9 cellular contexts compared by ENCODE assay signal in the genomic region with DNA sequence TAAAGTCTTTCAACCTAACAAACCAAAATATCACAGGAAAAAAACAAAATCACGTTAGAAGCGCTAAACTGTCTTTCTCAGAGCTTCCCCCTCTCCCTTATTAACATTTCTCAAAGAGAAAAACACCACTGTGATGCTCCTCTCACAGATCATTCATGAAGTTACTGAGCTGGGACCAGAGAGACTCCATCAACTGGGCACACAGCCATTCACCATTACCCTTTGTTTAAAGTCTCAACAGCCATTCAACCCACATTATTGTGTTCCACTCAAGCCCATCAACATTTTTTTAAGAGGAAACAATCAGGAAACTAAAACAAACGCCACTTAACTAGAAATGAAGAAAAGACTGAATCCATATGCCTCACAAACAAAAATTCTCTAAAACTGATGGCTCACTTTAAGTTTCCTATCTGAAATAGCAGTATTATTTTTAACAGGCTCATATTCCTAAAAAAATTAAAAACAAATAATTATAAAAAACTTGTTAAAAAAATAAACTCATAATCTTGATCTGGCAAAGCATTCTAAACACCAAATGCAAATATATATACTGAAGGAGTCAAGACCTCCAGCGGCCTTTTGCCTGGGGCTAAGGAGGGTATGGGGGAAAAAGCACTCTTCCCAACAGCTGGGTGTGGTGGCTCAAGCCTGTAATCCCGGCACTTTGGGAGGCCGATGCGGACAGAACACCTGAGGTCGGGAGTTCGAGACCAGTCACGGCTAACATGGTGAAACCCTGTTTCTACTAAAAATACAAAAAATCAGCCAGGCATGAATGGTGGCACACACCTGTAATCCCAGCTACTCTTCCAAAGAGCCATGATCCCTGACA. TPM values are rescaled to one million over a fixed set of nuclear protein-coding genes. Genes with fewer than 3 reads are reported as not detected.
A peak's percentile ranks its signal among the peaks of the same experiment; 100 is the strongest.
DNase-seq lines count a peak whose midpoint lies in the region; ATAC-seq lines count a peak whose summit lies in the region.
"Had no signal": no experiment of that assay in that cellular context is flagged by ENCODE, and none has a peak within 500 bp of the region (broad histone marks: within the 10 kb centered on the region; RNA-seq: fewer than 3 reads in every experiment).

No MANE protein-coding gene starts in this region.

- H3K4me3 Mint-ChIP-seq in central memory CD8-positive, alpha-beta T cell, result peak overlapping the region; percentile 58
- peak overlapping the region in 6 of 10 donors; percentile 33 to 59 (median 50) for H3K4me3 Mint-ChIP-seq in naive thymus-derived CD8-positive, alpha-beta T cell
- H3K4me3 Mint-ChIP-seq: stimulated activated naive B cell treated with anti-CD40 and anti-IgM and Interleukin-4, amounts not matched to agents 10 μg/mL and 1 μg/mL and 100 μg/mL, for 72 hours had no signal

- H3K27ac Mint-ChIP-seq in central memory CD8-positive, alpha-beta T cell (ENCODE audit: low read depth), result peak overlapping the region; percentile 84
- H3K27ac Mint-ChIP-seq in naive thymus-derived CD8-positive, alpha-beta T cell, result peak overlapping the region in 9 of 10 donors; percentile 39 to 86 (median 67)

- H3K4me1 Mint-ChIP-seq in central memory CD8-positive, alpha-beta T cell, result peaks cover 55% of the 10 kb centered on the region
- H3K4me1 Mint-ChIP-seq in naive thymus-derived CD8-positive, alpha-beta T cell, result peaks cover 28 to 85% (median 64%) of the 10 kb centered on the region in 4 donors

- POLR2A ChIA-PET in naive thymus-derived CD8-positive, alpha-beta T cell (lab: Charles Lee), result interaction anchor here (0.7 kb wide), 1 partner anchor 170 kb away, joined by 3 read pairs; no protein-coding TSS in a partner anchor

- no peak for ATAC-seq in central memory CD8-positive, alpha-beta T cell (replicated peaks; ENCODE audit: extremely low read depth, poor library complexity, severe bottlenecking)
- ATAC-seq in naive thymus-derived CD8-positive, alpha-beta T cell, result no peak

- peaks cover 27% of the 10 kb centered on the region for H3K36me3 Mint-ChIP-seq in central memory CD8-positive, alpha-beta T cell (ENCODE audit: insufficient read depth)
- H3K36me3 Mint-ChIP-seq in naive thymus-derived CD8-positive, alpha-beta T cell, result peaks cover 0 to 27% (median 3%) of the 10 kb centered on the region in 3 donors

- no peaks in the 10 kb centered on the region for H3K9me3 Mint-ChIP-seq in central memory CD8-positive, alpha-beta T cell
- no peaks in the 10 kb centered on the region for H3K9me3 Mint-ChIP-seq in naive thymus-derived CD8-positive, alpha-beta T cell
- H3K9me3 Mint-ChIP-seq: stimulated activated naive B cell treated with anti-CD40 and anti-IgM and Interleukin-4, amounts not matched to agents 10 μg/mL and 1 μg/mL and 100 μg/mL, for 72 hours had no signal

- DNase-seq in DMS153 treated with DMSO at 0.1 percent for 48 hours (lab: John Stamatoyannopoulos, UW; ENCODE audit: unreplicated experiment), result peak; percentile 22
- DNase-seq in NCI-H2029 (lab: John Stamatoyannopoulos, UW), result peak; percentile 61
- DNase-seq in central memory CD8-positive, alpha-beta T cell (ENCODE audit: low spot score in 2 of 2), result no peak
- no peak for DNase-seq in naive thymus-derived CD8-positive, alpha-beta T cell
- no peak for DNase-seq in SKM-1 (lab: John Stamatoyannopoulos, UW; ENCODE audit: unreplicated experiment)
- no peak for DNase-seq in NCI-H2227 treated with DMSO at 0.1 percent for 48 hours (lab: John Stamatoyannopoulos, UW)
- DNase-seq in NCI-H524 treated with DMSO at 0.1 percent for 48 hours (lab: John Stamatoyannopoulos, UW), result no peak
- no peak for DNase-seq in AG20443 (ENCODE audit: low spot score)
- DNase-seq: stimulated activated naive B cell treated with anti-CD40 and anti-IgM and Interleukin-4, amounts not matched to agents 10 μg/mL and 1 μg/mL and 100 μg/mL, for 72 hours had no signal

- H3K27me3 Mint-ChIP-seq in central memory CD8-positive, alpha-beta T cell, result no peaks in the 10 kb centered on the region
- no peaks in the 10 kb centered on the region for H3K27me3 Mint-ChIP-seq in naive thymus-derived CD8-positive, alpha-beta T cell
- H3K27me3 Mint-ChIP-seq: stimulated activated naive B cell treated with anti-CD40 and anti-IgM and Interleukin-4, amounts not matched to agents 10 μg/mL and 1 μg/mL and 100 μg/mL, for 72 hours had no signal

RNA-seq across cellular contexts. Expression of gene CELF1, which starts 14.0 kb away (rescaled TPM):
- 100 to 1,000 TPM; 133 to 138 TPM for total RNA-seq in naive thymus-derived CD8-positive, alpha-beta T cell
- 10 to 100 TPM; 45.3 to 79.3 (median 55.3) TPM for polyA plus RNA-seq in naive thymus-derived CD8-positive, alpha-beta T cell

RNA-seq across cellular contexts. Expression of gene PTPMT1, which starts 26.4 kb away (rescaled TPM):
- total RNA-seq in naive thymus-derived CD8-positive, alpha-beta T cell, result 10 to 100 TPM; 19.1 to 22.2 TPM
- 10 to 100 TPM; 58.7 to 73.3 (median 71.0) TPM for polyA plus RNA-seq in naive thymus-derived CD8-positive, alpha-beta T cell

RNA-seq across cellular contexts. Expression of gene KBTBD4, which starts 39.8 kb away (rescaled TPM):
- 10 to 100 TPM; 26.1 to 29.1 TPM for total RNA-seq in naive thymus-derived CD8-positive, alpha-beta T cell
- polyA plus RNA-seq in naive thymus-derived CD8-positive, alpha-beta T cell, result 10 to 100 TPM; 44.3 to 45.1 (median 44.3) TPM

RNA-seq across cellular contexts. Expression of gene NDUFS3, which starts 39.9 kb away (rescaled TPM):
- 100 to 1,000 TPM; 100 to 106 TPM for total RNA-seq in naive thymus-derived CD8-positive, alpha-beta T cell
- 100 to 1,000 TPM in 2 of 3 donors, 10 to 100 TPM in 1; 92.0 to 109 (median 101) TPM for polyA plus RNA-seq in naive thymus-derived CD8-positive, alpha-beta T cell

RNA-seq across cellular contexts. Expression of gene FAM180B, which starts 47.5 kb away (rescaled TPM):
- total RNA-seq in naive thymus-derived CD8-positive, alpha-beta T cell, result under 1 TPM in 1 of 2 experiments, not detected in 1; 0.26 TPM
- polyA plus RNA-seq in naive thymus-derived CD8-positive, alpha-beta T cell, result not detected

Comparison
In these comparisons a context has a peak if more than half of its experiments do, and no peak if none do; other contexts are left out.
1. DNase-seq: peak in DMS153 treated with DMSO at 0.1 percent for 48 hours (single experiment) and NCI-H2029 (single experiment); none in central memory CD8-positive, alpha-beta T cell (0 of 2), naive thymus-derived CD8-positive, alpha-beta T cell (0 of 10), SKM-1 (single experiment), NCI-H2227 treated with DMSO at 0.1 percent for 48 hours (single experiment), NCI-H524 treated with DMSO at 0.1 percent for 48 hours (single experiment) and AG20443 (single experiment).